13 cellular contexts compared by ENCODE assay signal in genomic region chr2:234770081-234770506, GRCh38.
A peak's percentile ranks its signal among the peaks of the same experiment; 100 is the strongest.
DNase-seq lines count a peak whose midpoint lies in the region; ATAC-seq, FAIRE-seq and TF ChIP-seq lines count a peak whose summit lies in the region.
"Had no signal": no experiment of that assay in that cellular context is flagged by ENCODE, and none has a peak within 500 bp of the region (broad histone marks: within the 10 kb centered on the region; RNA-seq: fewer than 3 reads in every experiment).

No MANE protein-coding gene starts in this region.

- peaks cover 4% of the 10 kb centered on the region for H3K9me3 Mint-ChIP-seq in astrocyte (ENCODE audit: unreplicated experiment)
- H3K9me3 Mint-ChIP-seq in natural killer cell treated with Interleukin-12 subunit alpha and Interleukin-12 subunit beta and Interleukin-15 and Interleukin-18, amount 100 ng/mL, for 72 hours = no peaks in the 10 kb centered on the region

- H2AK5ac ChIP-seq in mesendoderm (ENCODE audit: low read length) = no peak overlapping the region

- H3K27ac Mint-ChIP-seq in astrocyte (ENCODE audit: unreplicated experiment) = peak overlapping the region; percentile 87
- no peak overlapping the region for H3K27ac Mint-ChIP-seq in natural killer cell treated with Interleukin-12 subunit alpha and Interleukin-12 subunit beta and Interleukin-15 and Interleukin-18, amount 100 ng/mL, for 72 hours

- peak overlapping the region; percentile 17 for H3K4ac ChIP-seq in mesendoderm (ENCODE audit: low read depth, low read length)

- H3K4me2 ChIP-seq in astrocyte (ENCODE audit: low read length) (peak overlapping the region; percentile 26), mesendoderm (ENCODE audit: low read length) (no peak overlapping the region)

- H3K9me3 ChIP-seq in AG04450 (ENCODE audit: control insufficient read depth, insufficient read depth, low read length) = no peaks in the 10 kb centered on the region
- no peaks in the 10 kb centered on the region for H3K9me3 ChIP-seq in astrocyte (ENCODE audit: insufficient read depth, low read depth, low read length)
- H3K9me3 ChIP-seq in transverse colon = no peaks in the 10 kb centered on the region
- H3K9me3 ChIP-seq: esophagus muscularis mucosa had no signal

- intact Hi-C loops in transverse colon (cut with DNase I; ENCODE audit: low total_unique reads) = no loop called here

- no peak for FAIRE-seq in astrocyte (lab: Jason Lieb, UNC)
- FAIRE-seq: bronchial epithelial cell, kidney had no signal

- in situ Hi-C loops in transverse colon (cut with MboI; ENCODE audit: low pct_ligation_motif_present in 1 of 4, low pct_unique_long_range_greater_than_20kb in 1 of 4, low sequenced_read_pairs in 3 of 4) = no loop called here

- peak overlapping the region; percentile 64 for H2AFZ ChIP-seq in astrocyte (ENCODE audit: low read depth, low read length)

- POLR2A ChIA-PET in AG04450 (lab: Yijun Ruan, JAX) = interaction anchor here (0.6 to 1.9 kb wide), 9 partner anchors 54 to 211 kb away, joined by 3 to 15 read pairs (median 5); no protein-coding TSS in a partner anchor

- H3K79me2 ChIP-seq in astrocyte (ENCODE audit: insufficient read depth, low read length) = no peaks in the 10 kb centered on the region
- H3K79me2 ChIP-seq in mesendoderm (ENCODE audit: control insufficient read depth, insufficient read depth, low read length) = no peaks in the 10 kb centered on the region

- H3K27me3 ChIP-seq in AG04450 (ENCODE audit: control insufficient read depth, insufficient read depth, low read length) = no peaks in the 10 kb centered on the region
- no peaks in the 10 kb centered on the region for H3K27me3 ChIP-seq in astrocyte (ENCODE audit: insufficient read depth, low read length)
- no peaks in the 10 kb centered on the region for H3K27me3 ChIP-seq in mesendoderm (ENCODE audit: insufficient read depth, low read length, poor library complexity)
- H3K27me3 ChIP-seq in transverse colon = no peaks in the 10 kb centered on the region

- peak overlapping the region; percentile 71 for H3K27ac ChIP-seq in AG04450 (ENCODE audit: low read depth, low read length)
- H3K27ac ChIP-seq in astrocyte (ENCODE audit: low read depth, low read length) = peak overlapping the region; percentile 67
- H3K27ac ChIP-seq in mesendoderm (ENCODE audit: low read depth, low read length) = peak overlapping the region; percentile 58
- H3K27ac ChIP-seq in transverse colon = no peak overlapping the region

- H2BK5ac ChIP-seq in mesendoderm (ENCODE audit: low read length) = no peak overlapping the region

- no peaks in the 10 kb centered on the region for H3K79me1 ChIP-seq in mesendoderm (ENCODE audit: low read length)

- no peaks in the 10 kb centered on the region for H4K20me1 ChIP-seq in astrocyte (ENCODE audit: insufficient read depth, low read length)

- H3K4me1 Mint-ChIP-seq in astrocyte (ENCODE audit: low read depth, unreplicated experiment) = peaks cover 47% of the 10 kb centered on the region
- no peaks in the 10 kb centered on the region for H3K4me1 Mint-ChIP-seq in natural killer cell treated with Interleukin-12 subunit alpha and Interleukin-12 subunit beta and Interleukin-15 and Interleukin-18, amount 100 ng/mL, for 72 hours (ENCODE audit: low read depth in 2 of 2)

- H3K27me3 Mint-ChIP-seq in astrocyte (ENCODE audit: low read depth, unreplicated experiment) = no peaks in the 10 kb centered on the region
- H3K27me3 Mint-ChIP-seq in natural killer cell treated with Interleukin-12 subunit alpha and Interleukin-12 subunit beta and Interleukin-15 and Interleukin-18, amount 100 ng/mL, for 72 hours = peaks cover 13 to 35% of the 10 kb centered on the region in 2 donors

- TF ChIP-seq POLR2A in GM18505 (IDR thresholded peaks at IDR 0.05; ENCODE audit: borderline replicate concordance, extremely low read depth, insufficient read depth, insufficient read length) = no peak
- TF ChIP-seq POLR2A in transverse colon (IDR thresholded peaks at IDR 0.05) = no peak

- H3K18ac ChIP-seq in mesendoderm (ENCODE audit: low read length) = peak overlapping the region; percentile 3

- H3K36me3 Mint-ChIP-seq in astrocyte (ENCODE audit: low read depth, unreplicated experiment) = no peaks in the 10 kb centered on the region
- H3K36me3 Mint-ChIP-seq in natural killer cell treated with Interleukin-12 subunit alpha and Interleukin-12 subunit beta and Interleukin-15 and Interleukin-18, amount 100 ng/mL, for 72 hours = no peaks in the 10 kb centered on the region

- no CpG with 5 or more reads among the region's 11 CpGs for WGBS in mesendoderm (ENCODE audit: extremely low coverage, insufficient coverage, low lambda C conversion rate)
- 89 to 93% methylated on average over 5 to 11 of the region's 11 CpGs for WGBS in transverse colon (ENCODE audit: low coverage in 1 of 2), 2 donors

- DNase-seq in AG04450 (ENCODE audit: low read depth, low spot score) = peak; percentile 59
- DNase-seq in NCI-H146 treated with DMSO at 0.1 percent for 48 hours (lab: John Stamatoyannopoulos, UW; ENCODE audit: unreplicated experiment) = peak; percentile 74
- DNase-seq in astrocyte (ENCODE audit: low read depth) = peak; percentile 68
- DNase-seq in mesendoderm = peak; percentile 63
- DNase-seq in natural killer cell treated with Interleukin-12 subunit alpha and Interleukin-12 subunit beta and Interleukin-15 and Interleukin-18, amount 100 ng/mL, for 72 hours (ENCODE audit: low spot score) = no peak
- no peak for DNase-seq in activated naive CD4-positive, alpha-beta T cell (lab: John Stamatoyannopoulos, UW)
- no peak for DNase-seq in transverse colon
- DNase-seq: kidney, NCI-H526 had no signal

- TF ChIP-seq EP300 in transverse colon (IDR thresholded peaks at IDR 0.05; ENCODE audit: low read depth) = no peak

- TF ChIP-seq CTCF in AG04450 (IDR thresholded peaks at IDR 0.05; ENCODE audit: low read depth, low read length) (no peak), astrocyte (IDR thresholded peaks at IDR 0.05; ENCODE audit: insufficient read depth, low read depth, low read length) (no peak), transverse colon (IDR thresholded peaks at IDR 0.05) (no peak)

- no peak overlapping the region for H4K5ac ChIP-seq in mesendoderm (ENCODE audit: low read length)

- H3K36me3 ChIP-seq in astrocyte (ENCODE audit: insufficient read depth, low read length) (no peaks in the 10 kb centered on the region), mesendoderm (ENCODE audit: control insufficient read depth, insufficient read depth, low read length) (no peaks in the 10 kb centered on the region), transverse colon (no peaks in the 10 kb centered on the region)
- H3K36me3 ChIP-seq: esophagus muscularis mucosa had no signal

- peak overlapping the region; percentile 54 for H3K56ac ChIP-seq in mesendoderm (ENCODE audit: low read length)

- no peak overlapping the region for H4K8ac ChIP-seq in mesendoderm (ENCODE audit: low read depth, low read length)

- CTCF ChIA-PET in AG04450 (lab: Charles Lee) = no interaction called here

- peak overlapping the region; percentile 59 for H3K9ac ChIP-seq in astrocyte (ENCODE audit: low read length)
- no peak overlapping the region for H3K9ac ChIP-seq in mesendoderm (ENCODE audit: low read length)

- peak overlapping the region; percentile 69 for H2BK120ac ChIP-seq in mesendoderm (ENCODE audit: low read depth, low read length)

- no peak overlapping the region for H3K4me3 ChIP-seq in AG04450 (ENCODE audit: low read depth, low read length)
- H3K4me3 ChIP-seq in astrocyte (ENCODE audit: insufficient read depth, low read depth, low read length) = no peak overlapping the region
- H3K4me3 ChIP-seq in mesendoderm (ENCODE audit: low read length) = no peak overlapping the region
- H3K4me3 ChIP-seq in transverse colon = no peak overlapping the region
- H3K4me3 ChIP-seq: esophagus muscularis mucosa had no signal

- no peak overlapping the region for H3K4me3 Mint-ChIP-seq in astrocyte (ENCODE audit: unreplicated experiment)
- H3K4me3 Mint-ChIP-seq in natural killer cell treated with Interleukin-12 subunit alpha and Interleukin-12 subunit beta and Interleukin-15 and Interleukin-18, amount 100 ng/mL, for 72 hours = no peak overlapping the region

- H3K4me1 ChIP-seq in astrocyte (ENCODE audit: insufficient read depth, low read length) (peaks cover 37% of the 10 kb centered on the region), mesendoderm (ENCODE audit: control insufficient read depth, low read depth, low read length) (peaks cover 14% of the 10 kb centered on the region), transverse colon (no peaks in the 10 kb centered on the region)

- no peak overlapping the region for H3K23ac ChIP-seq in mesendoderm (ENCODE audit: low read length)

- no peak for ATAC-seq in natural killer cell treated with Interleukin-12 subunit alpha and Interleukin-12 subunit beta and Interleukin-15 and Interleukin-18, amount 100 ng/mL, for 72 hours
- ATAC-seq in GM18505 (IDR thresholded peaks at IDR 0.05; ENCODE audit: unreplicated experiment) = no peak
- ATAC-seq: right cardiac atrium had no signal

- no peak overlapping the region for H2BK15ac ChIP-seq in mesendoderm (replicated peaks; ENCODE audit: low read depth)

Comparison
In these comparisons a context has a peak if more than half of its experiments do, and no peak if none do; other contexts are left out.
1. DNase-seq: peak in AG04450 (single experiment), NCI-H146 treated with DMSO at 0.1 percent for 48 hours (single experiment), astrocyte (single experiment) and mesendoderm (single experiment); none in natural killer cell treated with Interleukin-12 subunit alpha and Interleukin-12 subunit beta and Interleukin-15 and Interleukin-18, amount 100 ng/mL, for 72 hours (single experiment), activated naive CD4-positive, alpha-beta T cell (0 of 4) and transverse colon (single experiment).
2. H3K27ac ChIP-seq: peak in AG04450 (single experiment), astrocyte (single experiment) and mesendoderm (single experiment); none in transverse colon (0 of 4).